ENCODE assay signal across 10 cellular contexts in the genomic region with DNA sequence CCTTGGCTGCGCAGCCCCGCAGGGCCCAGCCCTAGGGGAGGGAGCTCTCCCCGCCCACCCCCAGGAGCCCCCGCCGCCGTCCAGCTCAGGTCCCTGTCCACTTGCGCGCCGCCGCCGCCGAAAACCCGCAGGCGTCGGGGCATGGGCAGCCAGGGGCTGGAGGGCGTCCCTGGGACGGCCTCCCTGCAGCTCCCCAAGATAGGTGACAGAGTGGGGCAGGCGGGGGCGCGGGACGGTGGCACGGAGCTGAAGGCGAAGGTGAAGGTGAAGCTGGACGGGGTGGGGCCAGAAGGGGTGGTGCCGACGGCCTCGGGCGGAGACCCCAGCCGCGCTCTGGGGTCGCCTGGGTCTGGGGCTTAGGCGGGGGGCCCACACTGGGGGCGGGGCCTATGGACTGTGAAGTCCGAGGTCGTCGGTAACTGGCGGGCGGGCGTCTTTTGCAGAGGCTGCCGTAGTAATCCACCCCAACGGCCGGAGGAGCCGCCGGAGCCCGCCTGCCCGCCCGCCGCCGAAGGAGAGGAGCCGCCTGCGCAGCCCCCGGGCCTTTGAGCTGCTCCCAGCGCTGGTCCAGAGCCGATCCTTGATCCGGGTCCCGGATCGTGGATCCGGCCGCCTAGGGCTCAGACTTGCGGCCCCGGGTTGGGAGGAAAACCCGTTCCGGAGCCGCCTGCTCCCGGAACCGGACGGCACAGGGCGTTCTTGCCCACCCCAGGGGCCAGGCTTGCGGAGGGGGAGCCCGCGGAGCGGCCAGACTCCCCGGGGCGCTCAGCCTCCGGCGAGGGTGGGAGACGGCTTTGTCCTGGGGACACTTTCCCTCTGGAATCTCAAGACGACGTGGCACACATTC. TPM values are rescaled to one million over a fixed set of nuclear protein-coding genes. Genes with fewer than 3 reads are reported as not detected.
DNase-seq lines count a peak whose midpoint lies in the region; ATAC-seq and TF ChIP-seq lines count a peak whose summit lies in the region.
"Had no signal": no experiment of that assay in that cellular context is flagged by ENCODE, and none has a peak within 500 bp of the region (broad histone marks: within the 10 kb centered on the region; RNA-seq: fewer than 3 reads in every experiment).

No MANE protein-coding gene starts in this region.

- no peaks in the 10 kb centered on the region for H3K9me3 ChIP-seq in PC-9 (ENCODE audit: insufficient read depth, low read depth)

- no peak for TF ChIP-seq CTCF in PC-9 (conservative IDR thresholded peaks at IDR 0.05)

- H3K4me2 ChIP-seq in PC-9: no peak overlapping the region

- BruUV-seq in PC-9 (replicated peaks; lab: Mats Ljungman, UMichigan): no TSS peak

- H3K9me2 ChIP-seq in PC-9 (ENCODE audit: insufficient read depth): no peaks in the 10 kb centered on the region

- H2AFZ ChIP-seq in PC-9: no peak overlapping the region

- 0 out of 2 replicates have a peak, but pooled peaks cover 11% of the 10 kb centered on the region for H3K36me3 ChIP-seq in PC-9 (ENCODE audit: low read depth)

- intact Hi-C loops in left cardiac atrium (cut with DNase I) (loop anchor here in 1 of 2 donors (5.0 to 10.0 kb wide), 2 partner anchors 108 to 225 kb away; a partner anchor contains a TSS), posterior vena cava (cut with DNase I) (loop anchor here (5.0 to 10.0 kb wide), 3 partner anchors 38 to 122 kb away; no protein-coding TSS in a partner anchor), PC-9 (cut with micrococcal nuclease; ENCODE audit: unreplicated experiment) (no loop called here)

- peaks cover 18% of the 10 kb centered on the region; the same call in 1 of the 2 replicates for H3K4me1 ChIP-seq in PC-9 (replicated peaks; ENCODE audit: insufficient read depth)

- H3K27me3 ChIP-seq in PC-9 (ENCODE audit: insufficient read depth, low read depth): no peaks in the 10 kb centered on the region

- peaks cover 64% of the 10 kb centered on the region for H4K20me1 ChIP-seq in PC-9 (ENCODE audit: insufficient read depth)

- no peak overlapping the region for H3K4me3 ChIP-seq in PC-9

- ATAC-seq in left cardiac atrium: peak; percentile 33 to 54
- no peak for ATAC-seq in HG03135 (IDR thresholded peaks at IDR 0.05; ENCODE audit: unreplicated experiment)

- no peak overlapping the region for H3K27ac ChIP-seq in PC-9

- H3F3A ChIP-seq in PC-9 (ENCODE audit: insufficient read depth, low read depth): peaks cover 77% of the 10 kb centered on the region

- DNase-seq in ELF-1 (ENCODE audit: low read depth, low spot score) (peak; percentile 90), amniotic epithelial cell (ENCODE audit: low read depth) (peak; percentile 75), left cardiac atrium (peak; percentile 75), posterior vena cava (ENCODE audit: low spot score) (peak; percentile 88), NCI-H226 (no peak), CD1c-positive myeloid dendritic cell (ENCODE audit: extremely low spot score) (no peak), PC-9 (no peak)
- DNase-seq: EL, SIG-M5 had no signal

- POLR2A ChIA-PET in PC-9 (lab: Charles Lee; ENCODE audit: unreplicated experiment): no interaction called here

- CTCF ChIA-PET in PC-9 (lab: Charles Lee): no interaction called here

- H3K79me2 ChIP-seq in PC-9 (ENCODE audit: low read depth): no peaks in the 10 kb centered on the region; the same call in 1 of the 2 replicates

RNA-seq across cellular contexts. Expression of a gene that starts 27.0 kb away (rescaled TPM):
- total RNA-seq in left cardiac atrium (10 to 100 TPM; 28.7 to 56.9 TPM), posterior vena cava (10 to 100 TPM; 29.3 to 62.7 TPM), PC-9 (2021) (243 and 360 TPM in 2 replicates)

Comparison
In these comparisons a context has a peak if more than half of its experiments do, and no peak if none do; other contexts are left out.
1. DNase-seq: peak in ELF-1 (single experiment), amniotic epithelial cell (single experiment), left cardiac atrium (single experiment) and posterior vena cava (single experiment); none in NCI-H226 (single experiment), CD1c-positive myeloid dendritic cell (single experiment) and PC-9 (0 of 2).